In the genomic region with DNA sequence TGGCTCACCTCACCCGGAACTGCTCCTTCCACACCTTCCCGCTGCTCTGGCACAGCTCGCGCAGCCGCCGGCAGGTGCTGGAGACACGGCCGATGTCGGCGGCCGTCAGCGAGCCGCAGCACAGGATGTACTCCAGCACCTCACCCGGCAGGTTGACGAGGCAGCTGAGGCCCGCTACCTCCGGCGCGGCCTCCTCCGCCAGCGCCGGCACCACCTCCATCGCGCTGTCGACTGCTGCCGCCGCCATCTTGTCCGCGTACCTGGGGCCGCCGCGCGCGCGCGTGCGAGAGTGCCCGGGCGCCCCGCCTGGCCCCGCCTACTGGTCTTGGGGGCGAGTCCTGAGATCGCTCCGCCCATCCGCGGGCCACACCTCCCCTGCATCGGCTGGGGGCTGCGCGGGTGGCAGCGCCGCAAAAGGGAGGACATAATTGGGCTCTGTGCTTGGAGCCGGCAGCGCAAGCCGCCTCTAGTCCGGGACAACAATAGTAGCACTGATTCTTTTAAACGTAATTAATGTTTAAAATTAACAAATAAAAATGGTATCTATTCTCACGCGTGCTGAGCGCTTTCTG, we compare ENCODE assay signal across 8 cellular contexts. TPM values are rescaled to one million over a fixed set of nuclear protein-coding genes. Genes with fewer than 3 reads are reported as not detected.
A peak's percentile ranks its signal among the peaks of the same experiment; 100 is the strongest.
DNase-seq lines count a peak whose midpoint lies in the region; ATAC-seq, FAIRE-seq and TF ChIP-seq lines count a peak whose summit lies in the region.

TSS of gene FBXO21 (minus strand) at position 261 of the 572 bp plus-strand sequence. CDS start at position 247, 14 bp downstream.

- peaks cover 0 to 17% of the 10 kb centered on the region in 2 donors for H3K4me1 ChIP-seq in right atrium auricular region

- peaks cover 11% of the 10 kb centered on the region for H3K36me3 ChIP-seq in right atrium auricular region

- no peaks in the 10 kb centered on the region for H3K9me3 ChIP-seq in right atrium auricular region

- peak within 1 kb of the TSS; percentile 68 for H3K27ac ChIP-seq in angular gyrus (ENCODE audit: low read depth, low read length)
- H3K27ac ChIP-seq in right atrium auricular region = peak within 1 kb of the TSS; percentile 80 to 86

- DNase-seq in NCI-H146 treated with DMSO at 0.1 percent for 48 hours (lab: John Stamatoyannopoulos, UW; ENCODE audit: unreplicated experiment) = peak; percentile 79
- DNase-seq in T-helper 2 cell = peak; percentile 88 to 92 (median 90)
- peak; percentile 89 for DNase-seq in right atrium auricular region (ENCODE audit: low spot score)
- DNase-seq in pulmonary artery endothelial cell (ENCODE audit: low read depth, low spot score) = peak; percentile 32
- peak; percentile 96 for DNase-seq in urothelium cell line (ENCODE audit: low spot score)

- TF ChIP-seq CTCF in right atrium auricular region (IDR thresholded peaks at IDR 0.05) = no peak

- peak; percentile 85 for ATAC-seq in HG02870 (IDR thresholded peaks at IDR 0.05; ENCODE audit: unreplicated experiment)

- no peaks in the 10 kb centered on the region for H3K27me3 ChIP-seq in right atrium auricular region

- H3K4me3 ChIP-seq in right atrium auricular region = peak within 1 kb of the TSS; percentile 81 to 85

- no peak for FAIRE-seq in urothelium cell line (lab: Jason Lieb, UNC)

- peak; percentile 94 for TF ChIP-seq POLR2A in GM15510 (IDR thresholded peaks at IDR 0.05; ENCODE audit: borderline replicate concordance, extremely low read depth, insufficient read length)

RNA-seq across cellular contexts. Expression of gene FBXO21, which starts in this region (rescaled TPM):
- total RNA-seq in right atrium auricular region = 10 to 100 TPM; 43.5 to 77.9 TPM
- 151 and 158 TPM in 2 replicates for total RNA-seq in pulmonary artery endothelial cell

Comparison
In these comparisons a context has a peak if more than half of its experiments do, and no peak if none do; other contexts are left out.
1. Peak in every context shown above with its lines: DNase-seq, ATAC-seq, H3K4me3 ChIP-seq and H3K27ac ChIP-seq.
2. DNase-seq: peak in every context shown above with its lines; median percentile 96 in urothelium cell line; 90 in T-helper 2 cell; 89 in right atrium auricular region; 79 in NCI-H146 treated with DMSO at 0.1 percent for 48 hours; 32 in pulmonary artery endothelial cell.